ENCODE assay signal across 1 cellular context in genomic region chr3:169542347-169542751, GRCh38.
TF ChIP-seq lines count a peak whose summit lies in the region.

No MANE protein-coding gene starts in this region.

TF ChIP-seq in HEK293, 187 proteins besides CTCF, POLR2A, EP300 and RAD21 (continued from another document and continues in another):
- 0 out of 2 replicates have a peak, but pooled peaks have one; percentile 34 for TF ChIP-seq ZNF18 (tag by site-specific recombination; IDR thresholded peaks at IDR 0.05)
- no peak for TF ChIP-seq ZNF560 (tag by site-specific recombination; IDR thresholded peaks at IDR 0.05; ENCODE audit: borderline replicate concordance)
- peak; percentile 38; the same call in 1 of the 2 replicates for TF ChIP-seq TCF7L2 (IDR thresholded peaks at IDR 0.05; ENCODE audit: borderline replicate concordance, low read depth, low read length)
- TF ChIP-seq ZNF701 (tag by site-specific recombination; IDR thresholded peaks at IDR 0.05): no peak
- TF ChIP-seq ZNF239 (tag by site-specific recombination; IDR thresholded peaks at IDR 0.05): no peak
- peak; percentile 64; the same call in 1 of the 2 replicates for TF ChIP-seq OVOL3 (tag by site-specific recombination; IDR thresholded peaks at IDR 0.05)
- peak; percentile 48 for TF ChIP-seq KLF10 (tag by site-specific recombination; IDR thresholded peaks at IDR 0.05)
- TF ChIP-seq ZSCAN23 (tag by site-specific recombination; IDR thresholded peaks at IDR 0.05): peak; percentile 48; the same call in 1 of the 2 replicates
- no peak for TF ChIP-seq ZNF747 (tag by site-specific recombination; IDR thresholded peaks at IDR 0.05)
- peak; percentile 36; the same call in 1 of the 2 replicates for TF ChIP-seq ZNF518A (tag by site-specific recombination; conservative IDR thresholded peaks at IDR 0.05; ENCODE audit: low read depth)
- TF ChIP-seq ZBTB11 (tag by site-specific recombination; conservative IDR thresholded peaks at IDR 0.05; ENCODE audit: low read depth): no peak
- peak; percentile 87 for TF ChIP-seq ZNF843 (tag by site-specific recombination; IDR thresholded peaks at IDR 0.05)
- TF ChIP-seq ZNF664 (tag by site-specific recombination; IDR thresholded peaks at IDR 0.05): peak; percentile 66; the same call in 1 of the 2 replicates
- peak; percentile 69; the same call in 1 of the 2 replicates for TF ChIP-seq ZSCAN30 (tag by site-specific recombination; IDR thresholded peaks at IDR 0.05)
- TF ChIP-seq ZNF529 (tag by site-specific recombination; IDR thresholded peaks at IDR 0.05; ENCODE audit: insufficient replicate concordance): no peak
- TF ChIP-seq BCL11B (tag by site-specific recombination; IDR thresholded peaks at IDR 0.05; ENCODE audit: low read depth): peak; percentile 78
- TF ChIP-seq ZNF354C (tag by site-specific recombination; IDR thresholded peaks at IDR 0.05; ENCODE audit: borderline replicate concordance, low read depth): no peak
- no peak for TF ChIP-seq ZNF626 (tag by site-specific recombination; IDR thresholded peaks at IDR 0.05)
- TF ChIP-seq ZNF660 (tag by site-specific recombination; IDR thresholded peaks at IDR 0.05): no peak
- TF ChIP-seq ZBTB17 (tag by site-specific recombination; IDR thresholded peaks at IDR 0.05): peak; percentile 85
- TF ChIP-seq ZNF561 (tag by site-specific recombination; IDR thresholded peaks at IDR 0.05; ENCODE audit: borderline replicate concordance): 0 out of 2 replicates have a peak, but pooled peaks have one; percentile 49
- TF ChIP-seq ZNF639 (tag by site-specific recombination; IDR thresholded peaks at IDR 0.05): peak; percentile 80; the same call in 1 of the 2 replicates
- 0 out of 2 replicates have a peak, but pooled peaks have one; percentile 15 for TF ChIP-seq ZBTB6 (tag by site-specific recombination; IDR thresholded peaks at IDR 0.05)
- peak; percentile 31; the same call in 1 of the 2 replicates for TF ChIP-seq SCRT1 (tag by site-specific recombination; IDR thresholded peaks at IDR 0.05; ENCODE audit: borderline replicate concordance)
- no peak for TF ChIP-seq ZNF121 (tag by site-specific recombination; IDR thresholded peaks at IDR 0.05)
- TF ChIP-seq ZNF19 (tag by site-specific recombination; IDR thresholded peaks at IDR 0.05; ENCODE audit: low read depth): no peak
- TF ChIP-seq REST (tag by site-specific recombination; IDR thresholded peaks at IDR 0.05): no peak
- peak; percentile 92; the same call in 1 of the 2 replicates for TF ChIP-seq GLI2 (tag by site-specific recombination; IDR thresholded peaks at IDR 0.05; ENCODE audit: borderline replicate concordance, low read depth)
- no peak for TF ChIP-seq ZNF621 (tag by site-specific recombination; IDR thresholded peaks at IDR 0.05)
- TF ChIP-seq ZBTB1 (tag by site-specific recombination; IDR thresholded peaks at IDR 0.05): 0 out of 2 replicates have a peak, but pooled peaks have one; percentile 14
- no peak for TF ChIP-seq SP3 (tag by site-specific recombination; IDR thresholded peaks at IDR 0.05)
- TF ChIP-seq GLI4 (tag by site-specific recombination; IDR thresholded peaks at IDR 0.05): no peak
- TF ChIP-seq ZNF777 (tag by site-specific recombination; IDR thresholded peaks at IDR 0.05; ENCODE audit: borderline replicate concordance): no peak
- no peak for TF ChIP-seq ZNF280D (tag by site-specific recombination; IDR thresholded peaks at IDR 0.05)
- TF ChIP-seq ZNF549 (tag by site-specific recombination; IDR thresholded peaks at IDR 0.05): no peak
